In the genomic region with DNA sequence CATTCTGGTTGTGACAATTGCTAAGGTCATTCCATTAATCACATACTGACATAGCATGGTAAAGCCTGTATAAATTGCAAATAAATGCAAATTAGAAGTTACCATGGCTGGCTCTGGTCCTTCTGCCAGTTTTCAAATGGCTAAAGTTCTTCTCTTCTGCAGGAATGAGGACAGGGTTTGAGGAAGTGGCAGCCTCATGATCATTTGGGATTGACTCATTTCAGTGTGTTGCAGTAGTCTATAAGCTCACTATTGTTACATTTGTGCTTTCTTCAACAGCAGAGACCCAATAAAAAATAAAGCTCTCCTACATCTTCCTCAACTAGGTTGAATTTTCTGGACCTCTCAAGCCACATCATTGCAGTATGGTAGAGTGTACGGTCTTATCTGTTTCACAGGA, we compare ENCODE assay signal across 16 cellular contexts.
"Had no signal": no experiment of that assay in that cellular context is flagged by ENCODE, and none has a peak within 500 bp of the region (broad histone marks: within the 10 kb centered on the region; RNA-seq: fewer than 3 reads in every experiment).

No MANE protein-coding gene starts in this region.

- DNase-seq: cortex of kidney; dorsolateral prefrontal cortex; effector CD8-positive, alpha-beta T cell; gastrocnemius medialis; heart right ventricle; hypothalamus; mammary epithelial cell; naive thymus-derived CD8-positive, alpha-beta T cell; ovary; right cardiac atrium; small intestine; stimulated activated CD4-positive, alpha-beta T cell treated with anti-CD3 and anti-CD28 coated beads, Interleukin-12 subunit alpha, Interleukin-12 subunit beta, amount 100 ng/mL, for 4 hours; stimulated activated naive CD4-positive, alpha-beta T cell; trophoblast cell had no signal

- ATAC-seq: esophagus mucosa; gastrocnemius medialis; heart right ventricle; left lobe of liver; naive thymus-derived CD8-positive, alpha-beta T cell; right cardiac atrium had no signal
